In the genomic region with DNA sequence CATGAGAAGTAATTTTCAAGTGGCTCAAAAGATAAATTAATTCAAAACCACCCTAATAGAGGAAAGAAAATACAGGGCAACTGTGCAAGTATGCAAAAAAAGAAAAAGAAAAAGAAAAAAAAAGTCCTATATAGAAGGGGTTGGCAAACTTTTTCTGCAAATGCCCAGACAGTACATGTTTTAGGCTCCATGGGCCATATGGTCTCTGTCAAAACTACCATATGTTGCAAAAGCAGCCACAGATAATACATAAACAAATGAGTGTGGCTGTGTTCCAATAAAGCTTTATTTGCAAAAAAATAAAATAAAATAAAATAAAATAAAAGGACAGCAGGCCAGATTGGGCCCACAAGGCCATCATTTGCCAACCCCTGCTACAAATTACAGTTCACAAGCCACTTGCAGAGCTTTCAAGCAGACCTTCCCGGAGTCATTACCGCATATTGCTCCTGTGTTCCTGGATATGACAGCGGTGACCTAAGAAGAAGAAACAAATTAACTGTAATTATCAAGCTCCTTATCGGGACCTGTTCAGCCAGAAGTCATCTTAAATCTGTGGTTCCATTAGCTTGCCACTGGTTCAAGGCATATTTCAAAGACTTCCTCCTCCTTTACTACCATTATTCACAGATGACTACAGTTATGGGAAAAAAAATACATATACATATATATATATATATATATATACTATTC, we compare ENCODE assay signal across 11 cellular contexts. TPM values are rescaled to one million over a fixed set of nuclear protein-coding genes. Genes with fewer than 3 reads are reported as not detected.
DNase-seq lines count a peak whose midpoint lies in the region; ATAC-seq and TF ChIP-seq lines count a peak whose summit lies in the region.
"Had no signal": no experiment of that assay in that cellular context is flagged by ENCODE, and none has a peak within 500 bp of the region (broad histone marks: within the 10 kb centered on the region; RNA-seq: fewer than 3 reads in every experiment).

No MANE protein-coding gene starts in this region.

- H3K27ac ChIP-seq in breast epithelium, result peak overlapping the region in 1 of 2 donors; percentile 96
- H3K27ac ChIP-seq in SU-DHL-6 (ENCODE audit: low read depth, low read length), result peak overlapping the region; percentile 91
- peak overlapping the region in 3 of 4 donors; percentile 52 to 89 (median 86) for H3K27ac ChIP-seq in gastroesophageal sphincter
- peak overlapping the region; percentile 77 to 90 for H3K27ac ChIP-seq in tibial artery
- H3K27ac ChIP-seq: C4-2B had no signal

- H3K79me2 ChIP-seq in SU-DHL-6 (ENCODE audit: insufficient read depth, low read length), result peaks cover 67% of the 10 kb centered on the region

- peaks cover 25% of the 10 kb centered on the region for H3K4me1 Mint-ChIP-seq in MCF 10A (ENCODE audit: insufficient read depth, unreplicated experiment)

- 73 to 74% methylated on average over 4 of the region's 4 CpGs for WGBS in gastroesophageal sphincter (ENCODE audit: low coverage in 1 of 2), 2 donors

- H2AFZ ChIP-seq in SU-DHL-6 (ENCODE audit: low read depth, low read length, severe bottlenecking), result no peak overlapping the region

- peaks cover 61% of the 10 kb centered on the region for H3K36me3 Mint-ChIP-seq in MCF 10A (ENCODE audit: insufficient read depth, unreplicated experiment)

- TSS peak; percentile 40 for BruUV-seq in MCF 10A (replicated peaks; lab: Mats Ljungman, UMichigan)

- H3K27me3 ChIP-seq in breast epithelium (no peaks in the 10 kb centered on the region), SU-DHL-6 (ENCODE audit: low read length) (no peaks in the 10 kb centered on the region), gastroesophageal sphincter (no peaks in the 10 kb centered on the region), tibial artery (no peaks in the 10 kb centered on the region)
- H3K27me3 ChIP-seq: uterus had no signal

- H3K27me3 Mint-ChIP-seq in MCF 10A (ENCODE audit: insufficient read depth, unreplicated experiment), result no peaks in the 10 kb centered on the region

- no peak for TF ChIP-seq POLR2A in breast epithelium (IDR thresholded peaks at IDR 0.05)
- no peak for TF ChIP-seq POLR2A in gastroesophageal sphincter (IDR thresholded peaks at IDR 0.05)

- no peaks in the 10 kb centered on the region for H3K9me2 ChIP-seq in SU-DHL-6 (replicated peaks; ENCODE audit: insufficient read depth, low read length)

- H3K9ac ChIP-seq in SU-DHL-6 (ENCODE audit: low read length), result peak overlapping the region; percentile 67

- DNase-seq in MCF 10A (ENCODE audit: unreplicated experiment), result no peak
- DNase-seq in breast epithelium (ENCODE audit: low spot score in 2 of 2), result no peak
- no peak for DNase-seq in tibial artery
- no peak for DNase-seq in kidney glomerular epithelial cell (lab: John Stamatoyannopoulos, UW)
- DNase-seq: T-helper 9 cell, uterus had no signal

- CTCF ChIA-PET in MCF 10A (lab: Yijun Ruan, JAX), result interaction anchor here (0.6 to 3.9 kb wide), 7 partner anchors 9 to 449 kb away, joined by 3 to 34 read pairs (median 3); partner anchors contain the start of genes GSPT1 and ZC3H7A

- H3K4me1 ChIP-seq in breast epithelium (peaks cover 6% of the 10 kb centered on the region in 2 donors), gastroesophageal sphincter (peaks cover 14 to 55% (median 23%) of the 10 kb centered on the region in 3 donors), tibial artery (peaks cover 0 to 61% (median 36%) of the 10 kb centered on the region in 4 donors)

- TF ChIP-seq CTCF in MCF 10A (IDR thresholded peaks at IDR 0.05; ENCODE audit: unreplicated experiment), result no peak
- TF ChIP-seq CTCF in breast epithelium (IDR thresholded peaks at IDR 0.05), result no peak
- no peak for TF ChIP-seq CTCF in SU-DHL-6 (IDR thresholded peaks at IDR 0.05; ENCODE audit: insufficient read depth, low read length, poor library complexity, severe bottlenecking)
- TF ChIP-seq CTCF in gastroesophageal sphincter (IDR thresholded peaks at IDR 0.05), result no peak
- TF ChIP-seq CTCF in tibial artery (IDR thresholded peaks at IDR 0.05), result no peak

- peaks cover 64% of the 10 kb centered on the region for H3F3A ChIP-seq in SU-DHL-6 (ENCODE audit: insufficient read depth)

- POLR2A ChIA-PET in MCF 10A (lab: Yijun Ruan, JAX), result interaction anchor here (0.5 to 7.0 kb wide), 26 partner anchors 9 to 1281 kb away, joined by 3 to 115 read pairs (median 3); partner anchors contain the start of genes RSL1D1, TXNDC11 and ZC3H7A

- H3K4me3 Mint-ChIP-seq in MCF 10A (ENCODE audit: unreplicated experiment), result peak overlapping the region; percentile 54

- H3K9me3 Mint-ChIP-seq in MCF 10A (ENCODE audit: unreplicated experiment), result no peaks in the 10 kb centered on the region

- H3K9me3 ChIP-seq in breast epithelium (no peaks in the 10 kb centered on the region), SU-DHL-6 (ENCODE audit: insufficient read depth, low read length) (no peaks in the 10 kb centered on the region), gastroesophageal sphincter (no peaks in the 10 kb centered on the region), tibial artery (no peaks in the 10 kb centered on the region)
- H3K9me3 ChIP-seq: uterus had no signal

- no peak for TF ChIP-seq EP300 in gastroesophageal sphincter (IDR thresholded peaks at IDR 0.05)

- H4K20me1 ChIP-seq in SU-DHL-6 (ENCODE audit: low read depth, low read length), result no peaks in the 10 kb centered on the region

- no peak for ATAC-seq in gastroesophageal sphincter
- no peak for ATAC-seq in GM19395 (IDR thresholded peaks at IDR 0.05; ENCODE audit: unreplicated experiment)
- no peak for ATAC-seq in GM21723 (IDR thresholded peaks at IDR 0.05; ENCODE audit: unreplicated experiment)

- H3K4me2 ChIP-seq in SU-DHL-6 (ENCODE audit: low read depth, low read length, poor library complexity, severe bottlenecking), result peak overlapping the region; percentile 87

- H3K36me3 ChIP-seq in breast epithelium (no peaks in the 10 kb centered on the region), SU-DHL-6 (ENCODE audit: low read length) (peaks cover 25% of the 10 kb centered on the region), gastroesophageal sphincter (peaks cover 0 to 38% of the 10 kb centered on the region in 2 donors), tibial artery (peaks cover 28 to 31% (median 30%) of the 10 kb centered on the region in 3 donors)
- H3K36me3 ChIP-seq: uterus had no signal

- intact Hi-C loops in MCF 10A (cut with micrococcal nuclease), result loop anchor here (2.0 to 5.0 kb wide), 2 partner anchors 30 to 71 kb away; partner anchors contain the start of gene RSL1D1
- intact Hi-C loops in breast epithelium (cut with DNase I; ENCODE audit: low total_unique reads), result no loop called here
- intact Hi-C loops in tibial artery (cut with DNase I; ENCODE audit: low total_unique reads), result loop anchor here (5.0 kb wide), 1 partner anchor 524 kb away; the partner anchor contains the start of gene SOCS1

- H3K27ac Mint-ChIP-seq in MCF 10A (ENCODE audit: low read depth, unreplicated experiment), result peak overlapping the region; percentile 95

- H3K4me3 ChIP-seq in breast epithelium (no peak overlapping the region), SU-DHL-6 (ENCODE audit: insufficient read depth, low read length, poor library complexity, severe bottlenecking) (no peak overlapping the region), gastroesophageal sphincter (no peak overlapping the region), tibial artery (no peak overlapping the region)
- H3K4me3 ChIP-seq: uterus had no signal

RNA-seq across cellular contexts. Expression of gene ZC3H7A, which starts 15.9 kb away (rescaled TPM):
- total RNA-seq in MCF 10A (2022), result 66.9 and 74.1 TPM in 2 replicates
- total RNA-seq in breast epithelium, result 10 to 100 TPM; 58.4 to 70.7 (median 67.5) TPM
- total RNA-seq in gastroesophageal sphincter, result 10 to 100 TPM; 55.5 to 78.9 (median 68.4) TPM

RNA-seq across cellular contexts. Expression of gene TXNDC11, which starts 38.5 kb away (rescaled TPM):
- total RNA-seq in MCF 10A (2022) (38.2 and 43.7 TPM in 2 replicates), breast epithelium (10 to 100 TPM; 38.6 to 53.7 (median 47.9) TPM), gastroesophageal sphincter (10 to 100 TPM; 30.2 to 53.5 (median 46.4) TPM)
